14 cellular contexts compared by ENCODE assay signal in the genomic region with DNA sequence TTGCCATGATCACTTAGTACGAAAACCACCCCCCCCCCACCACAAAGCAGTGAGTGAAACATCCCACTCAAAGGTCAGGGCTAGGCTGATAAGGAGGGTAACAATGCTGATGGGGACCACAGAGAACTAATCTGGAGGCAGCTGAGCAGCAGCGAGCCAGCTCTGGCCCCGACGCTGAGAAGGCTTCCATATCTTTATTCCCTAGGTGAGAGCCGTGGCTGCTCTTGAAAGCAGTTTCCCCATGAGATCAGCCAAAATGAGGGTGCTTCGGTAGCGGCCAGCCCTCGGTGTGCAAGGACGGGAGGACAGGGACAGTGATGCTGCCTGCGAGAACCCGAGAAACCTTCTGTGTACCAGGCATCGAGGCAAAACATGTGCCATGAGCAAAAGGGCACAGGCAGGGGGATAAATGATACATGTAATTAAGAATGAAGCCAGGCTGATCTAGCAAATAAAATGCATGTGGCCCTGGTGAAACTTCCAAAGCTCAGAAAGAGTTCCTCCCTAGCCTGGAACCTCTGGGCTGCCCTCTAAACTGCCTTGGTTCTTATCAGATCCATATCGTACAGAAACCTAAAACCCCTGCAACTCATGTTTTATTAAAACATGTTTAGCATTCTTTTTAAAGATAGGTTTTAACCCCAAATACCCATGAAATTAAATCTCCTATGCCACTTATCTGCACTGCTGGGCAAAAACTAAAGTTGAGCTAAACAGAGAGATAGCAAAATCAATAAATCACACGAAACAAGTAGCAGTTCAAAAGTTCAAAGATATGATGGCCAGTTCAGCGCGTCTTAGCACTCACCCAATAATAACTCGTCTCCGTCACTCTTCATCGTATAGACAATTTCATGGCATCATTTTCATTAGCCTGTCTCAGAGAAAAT.
DNase-seq lines count a peak whose midpoint lies in the region; ATAC-seq, FAIRE-seq and TF ChIP-seq lines count a peak whose summit lies in the region.
"Had no signal": no experiment of that assay in that cellular context is flagged by ENCODE, and none has a peak within 500 bp of the region (broad histone marks: within the 10 kb centered on the region; RNA-seq: fewer than 3 reads in every experiment).

No MANE protein-coding gene starts in this region.

- H3K27ac ChIP-seq in H1 (ENCODE audit: low read depth, low read length): peak overlapping the region; percentile 51; the same call in 1 of the 2 replicates
- peak overlapping the region; percentile 33 for H3K27ac ChIP-seq in mesodermal cell (ENCODE audit: low read depth, low read length, severe bottlenecking)
- peak overlapping the region; percentile 80 to 86 for H3K27ac ChIP-seq in tibial artery

- H3K79me1 ChIP-seq in H1 (ENCODE audit: low read depth, low read length): peaks cover 2% of the 10 kb centered on the region; the same call in 1 of the 2 replicates

- FAIRE-seq in H1 (lab: Jason Lieb, UNC): no peak
- FAIRE-seq: A204.1, frontal cortex had no signal

- H2BK5ac ChIP-seq in H1 (ENCODE audit: low read depth, low read length): peak overlapping the region; percentile 82

- peaks cover 2 to 44% of the 10 kb centered on the region in 2 experiments; a peak in 3 of 4 replicates for H3K79me2 ChIP-seq in H1 (ENCODE audit: control insufficient read depth in 1 of 2, insufficient read depth in 2 of 2, low read length in 2 of 2)

- ATAC-seq in activated CD8-positive, alpha-beta memory T cell treated with anti-CD3 and anti-CD28 coated beads, Interleukin-2, amount 10 ng/mL, durations not matched to agents 7 days and 5 days: no peak
- no peak for ATAC-seq in HG03521 (IDR thresholded peaks at IDR 0.05; ENCODE audit: unreplicated experiment)

- H4K91ac ChIP-seq in H1 (replicated peaks; ENCODE audit: insufficient read length, low read length): peak overlapping the region; percentile 42

- TF ChIP-seq CTCF in H1 (IDR thresholded peaks at IDR 0.05; ENCODE audit: control extremely low read depth in 1 of 3, insufficient read depth in 1 of 3, low read depth in 1 of 3, low read length in 3 of 3): no peak
- TF ChIP-seq CTCF in tibial artery (IDR thresholded peaks at IDR 0.05): no peak

- no peak overlapping the region for H3K14ac ChIP-seq in H1 (ENCODE audit: insufficient read length)

- DNase-seq in activated CD8-positive, alpha-beta memory T cell treated with anti-CD3 and anti-CD28 coated beads, Interleukin-2, amount 50 U/mL, for 4 hours: peak; percentile 31
- no peak for DNase-seq in activated CD8-positive, alpha-beta memory T cell treated with anti-CD3 and anti-CD28 coated beads, Interleukin-2, amount 10 ng/mL, durations not matched to agents 7 days and 5 days
- DNase-seq in H1 (ENCODE audit: low read depth in 1 of 2, low spot score in 2 of 2) (no peak), tibial artery (no peak), SKM-1 (lab: John Stamatoyannopoulos, UW; ENCODE audit: unreplicated experiment) (no peak)
- no peak for DNase-seq in activated CD4-positive, alpha-beta memory T cell treated with anti-CD3 and anti-CD28 coated beads, Interleukin-2, amount 10 ng/mL, durations not matched to agents 7 days and 5 days
- DNase-seq: activated CD4-positive, alpha-beta memory T cell treated with anti-CD3 and anti-CD28 coated beads for 36 hours; NCI-H2171; stimulated activated CD4-positive, alpha-beta T cell treated with anti-CD3 and anti-CD28 coated beads, Interleukin-2, amount 100 ng/mL, for 24 hours had no signal

- H2AFZ ChIP-seq in H1 (ENCODE audit: low read length): no peak overlapping the region

- peak overlapping the region; percentile 84; the same call in 1 of the 2 replicates for H2BK20ac ChIP-seq in H1 (ENCODE audit: low read length)

- H2BK12ac ChIP-seq in H1 (ENCODE audit: low read depth, low read length): peak overlapping the region; percentile 98

- H3K4me3 Mint-ChIP-seq in activated CD8-positive, alpha-beta memory T cell treated with anti-CD3 and anti-CD28 coated beads, Interleukin-2, amount 10 ng/mL, durations not matched to agents 7 days and 5 days: no peak overlapping the region
- H3K4me3 Mint-ChIP-seq in activated CD4-positive, alpha-beta memory T cell treated with anti-CD3 and anti-CD28 coated beads, Interleukin-2, amount 10 ng/mL, durations not matched to agents 7 days and 5 days: no peak overlapping the region
- H3K4me3 Mint-ChIP-seq: activated CD4-positive, alpha-beta memory T cell treated with anti-CD3 and anti-CD28 coated beads for 36 hours had no signal

- no peak for TF ChIP-seq POLR2A in H1 (IDR thresholded peaks at IDR 0.05; ENCODE audit: control extremely low read depth in 1 of 2, low read depth in 2 of 2, low read length in 2 of 2)

- 0 out of 2 replicates have a peak overlapping the region, but pooled peaks have one; percentile 85 for H2BK15ac ChIP-seq in H1 (ENCODE audit: low read length)

- peak overlapping the region; percentile 21; the same call in 1 of the 2 replicates for H3K18ac ChIP-seq in H1 (ENCODE audit: extremely low read depth, low read length)

- no peak overlapping the region for H3K56ac ChIP-seq in H1 (replicated peaks; ENCODE audit: insufficient read length, low read depth, low read length)

- H3K9ac ChIP-seq in H1 (replicated peaks in 1 of 4; ENCODE audit: extremely low read depth in 1 of 4, low read depth in 3 of 4, low read length in 3 of 4): peak overlapping the region in 1 of 4 experiments; percentile 26; a peak in 4 of 7 replicates

- no peak overlapping the region for H2BK120ac ChIP-seq in H1 (replicated peaks; ENCODE audit: low read depth, low read length)

- 82% methylated on average over 19 of the region's 19 CpGs; no CpG with 5 or more reads in 1 of the 2 experiments for WGBS in H1 (ENCODE audit: extremely low coverage in 1 of 2, insufficient coverage in 1 of 2, insufficient read length in 1 of 2, insufficient replicate concordance in 2 of 2, low coverage in 1 of 2, low lambda C conversion rate in 2 of 2, missing lambda C conversion rate in 1 of 2), 2 experiments
- 59 to 64% methylated on average over 17 of the region's 19 CpGs for WGBS in mesodermal cell (ENCODE audit: insufficient coverage in 2 of 2), 2 experiments

- no peak overlapping the region for H3K4ac ChIP-seq in H1 (replicated peaks; ENCODE audit: insufficient read length, low read depth, low read length)

- H2AK5ac ChIP-seq in H1 (ENCODE audit: low read depth, low read length): peak overlapping the region; percentile 99

- H3K4me1 ChIP-seq in H1 (replicated peaks in 1 of 4; ENCODE audit: control insufficient read depth in 3 of 4, insufficient read depth in 4 of 4, low read length in 3 of 4) (peaks cover 2 to 33% (median 30%) of the 10 kb centered on the region in 4 experiments), mesodermal cell (ENCODE audit: control insufficient read depth, insufficient read depth, low read length, poor library complexity, severe bottlenecking) (peaks cover 24% of the 10 kb centered on the region), tibial artery (peaks cover 0 to 58% (median 32%) of the 10 kb centered on the region in 4 donors)

- H3K36me3 ChIP-seq in H1 (ENCODE audit: control insufficient read depth in 2 of 4, insufficient read depth in 4 of 4, low read length in 3 of 4) (no peaks in the 10 kb centered on the region), mesodermal cell (ENCODE audit: control insufficient read depth, insufficient read depth, low read length) (no peaks in the 10 kb centered on the region), tibial artery (no peaks in the 10 kb centered on the region)
- H3K36me3 ChIP-seq: tibial nerve had no signal

- POLR2A ChIA-PET in H1 (lab: Charles Lee; ENCODE audit: partially characterized antibody): no interaction called here
- POLR2A ChIA-PET in activated CD4-positive, alpha-beta memory T cell treated with anti-CD3 and anti-CD28 coated beads, Interleukin-2, amount 10 ng/mL, durations not matched to agents 7 days and 5 days (lab: Charles Lee): no interaction called here

- CTCF ChIA-PET in activated CD8-positive, alpha-beta memory T cell treated with anti-CD3 and anti-CD28 coated beads, Interleukin-2, amount 10 ng/mL, durations not matched to agents 7 days and 5 days (lab: Charles Lee): no interaction called here
- CTCF ChIA-PET in H1 (lab: Charles Lee; ENCODE audit: partially characterized antibody): interaction anchor here (0.7 to 1.2 kb wide), 4 partner anchors 10 to 393 kb away, joined by 3 read pairs; no protein-coding TSS in a partner anchor
- CTCF ChIA-PET in activated CD4-positive, alpha-beta memory T cell treated with anti-CD3 and anti-CD28 coated beads, Interleukin-2, amount 10 ng/mL, durations not matched to agents 7 days and 5 days (lab: Charles Lee): no interaction called here

- H4K20me1 ChIP-seq in H1 (replicated peaks in 1 of 2; ENCODE audit: control insufficient read depth in 1 of 2, insufficient read depth in 2 of 2, low read length in 2 of 2): no peaks in the 10 kb centered on the region

- no peaks in the 10 kb centered on the region for H3K27me3 Mint-ChIP-seq in activated CD8-positive, alpha-beta memory T cell treated with anti-CD3 and anti-CD28 coated beads, Interleukin-2, amount 10 ng/mL, durations not matched to agents 7 days and 5 days
- H3K27me3 Mint-ChIP-seq in activated CD4-positive, alpha-beta memory T cell treated with anti-CD3 and anti-CD28 coated beads, Interleukin-2, amount 10 ng/mL, durations not matched to agents 7 days and 5 days: no peaks in the 10 kb centered on the region
- H3K27me3 Mint-ChIP-seq: activated CD4-positive, alpha-beta memory T cell treated with anti-CD3 and anti-CD28 coated beads for 36 hours had no signal

- TF ChIP-seq RAD21 in H1 (IDR thresholded peaks at IDR 0.05 in 1 of 2, conservative IDR thresholded peaks at IDR 0.05 in 1 of 2; ENCODE audit: low read depth in 2 of 2, low read length in 2 of 2): no peak

- peak overlapping the region; percentile 2 for H4K5ac ChIP-seq in H1 (ENCODE audit: insufficient read length, low read depth, low read length)

- intact Hi-C loops in tibial artery (cut with DNase I; ENCODE audit: low total_unique reads): loop anchor here (10.0 kb wide), 2 partner anchors 59 to 81 kb away; no protein-coding TSS in a partner anchor

- H3K9me3 ChIP-seq in H1 (ENCODE audit: insufficient read depth in 2 of 2, low read depth in 1 of 2, low read length in 1 of 2) (no peaks in the 10 kb centered on the region), mesodermal cell (ENCODE audit: control insufficient read depth, low read length) (no peaks in the 10 kb centered on the region), tibial artery (no peaks in the 10 kb centered on the region)
- H3K9me3 ChIP-seq: tibial nerve had no signal

- H3K23me2 ChIP-seq in H1 (ENCODE audit: low read depth, low read length): no peaks in the 10 kb centered on the region

- no peaks in the 10 kb centered on the region for H3K4me1 Mint-ChIP-seq in activated CD8-positive, alpha-beta memory T cell treated with anti-CD3 and anti-CD28 coated beads, Interleukin-2, amount 10 ng/mL, durations not matched to agents 7 days and 5 days
- no peaks in the 10 kb centered on the region for H3K4me1 Mint-ChIP-seq in activated CD4-positive, alpha-beta memory T cell treated with anti-CD3 and anti-CD28 coated beads, Interleukin-2, amount 10 ng/mL, durations not matched to agents 7 days and 5 days

- H3K4me3 ChIP-seq in H1 (ENCODE audit: extremely low read depth in 1 of 4, insufficient read depth in 2 of 4, low read depth in 3 of 4, low read length in 4 of 4): no peak overlapping the region
- no peak overlapping the region for H3K4me3 ChIP-seq in mesodermal cell (ENCODE audit: extremely low read depth, insufficient read depth, low read length, poor library complexity, severe bottlenecking)
- peak overlapping the region; percentile 52 to 54 for H3K4me3 ChIP-seq in tibial artery
- H3K4me3 ChIP-seq: tibial nerve had no signal

- TF ChIP-seq EP300 in H1 (IDR thresholded peaks at IDR 0.05; ENCODE audit: borderline replicate concordance in 1 of 2, low read depth in 2 of 2, low read length in 2 of 2): no peak

- peak overlapping the region; percentile 3 to 66; a peak in 2 of 4 replicates for H3K4me2 ChIP-seq in H1 (ENCODE audit: insufficient read depth in 1 of 2, low read depth in 2 of 2, low read length in 2 of 2)

- no peaks in the 10 kb centered on the region for H3K36me3 Mint-ChIP-seq in activated CD8-positive, alpha-beta memory T cell treated with anti-CD3 and anti-CD28 coated beads, Interleukin-2, amount 10 ng/mL, durations not matched to agents 7 days and 5 days
- no peaks in the 10 kb centered on the region for H3K36me3 Mint-ChIP-seq in activated CD4-positive, alpha-beta memory T cell treated with anti-CD3 and anti-CD28 coated beads, Interleukin-2, amount 10 ng/mL, durations not matched to agents 7 days and 5 days (ENCODE audit: low read depth)
- H3K36me3 Mint-ChIP-seq: activated CD4-positive, alpha-beta memory T cell treated with anti-CD3 and anti-CD28 coated beads for 36 hours had no signal

- no peaks in the 10 kb centered on the region for H3K27me3 ChIP-seq in H1 (replicated peaks in 1 of 4; ENCODE audit: control insufficient read depth in 3 of 4, extremely low read depth in 1 of 4, insufficient read depth in 3 of 4, low read length in 3 of 4)
- H3K27me3 ChIP-seq in tibial artery: no peaks in the 10 kb centered on the region
- H3K27me3 ChIP-seq: tibial nerve had no signal

- no peak overlapping the region for H3K27ac Mint-ChIP-seq in activated CD8-positive, alpha-beta memory T cell treated with anti-CD3 and anti-CD28 coated beads, Interleukin-2, amount 10 ng/mL, durations not matched to agents 7 days and 5 days
- H3K27ac Mint-ChIP-seq in activated CD4-positive, alpha-beta memory T cell treated with anti-CD3 and anti-CD28 coated beads, Interleukin-2, amount 10 ng/mL, durations not matched to agents 7 days and 5 days: no peak overlapping the region
- H3K27ac Mint-ChIP-seq: activated CD4-positive, alpha-beta memory T cell treated with anti-CD3 and anti-CD28 coated beads for 36 hours had no signal

- H4K8ac ChIP-seq in H1 (ENCODE audit: extremely low read depth, insufficient read depth, low read length): peak overlapping the region; percentile 26; the same call in 1 of the 2 replicates

- H3K23ac ChIP-seq in H1 (ENCODE audit: insufficient read length): no peak overlapping the region

- peaks cover under 1% of the 10 kb centered on the region for H3K9me3 Mint-ChIP-seq in activated CD8-positive, alpha-beta memory T cell treated with anti-CD3 and anti-CD28 coated beads, Interleukin-2, amount 10 ng/mL, durations not matched to agents 7 days and 5 days (ENCODE audit: low read depth)
- H3K9me3 Mint-ChIP-seq in activated CD4-positive, alpha-beta memory T cell treated with anti-CD3 and anti-CD28 coated beads, Interleukin-2, amount 10 ng/mL, durations not matched to agents 7 days and 5 days: no peaks in the 10 kb centered on the region
- H3K9me3 Mint-ChIP-seq: activated CD4-positive, alpha-beta memory T cell treated with anti-CD3 and anti-CD28 coated beads for 36 hours had no signal

Comparison
In these comparisons a context has a peak if more than half of its experiments do, and no peak if none do; other contexts are left out.
1. H3K27ac ChIP-seq: peak in every context shown above with its lines; median percentile 83 in tibial artery; 51 in H1; 33 in mesodermal cell.
2. H3K4me3 ChIP-seq: peak in tibial artery (2 of 2); none in H1 (0 of 4) and mesodermal cell (single experiment).